14 cellular contexts compared by ENCODE assay signal in genomic region chr4:111806331-111806730, GRCh38.
DNase-seq lines count a peak whose midpoint lies in the region; ATAC-seq, FAIRE-seq and TF ChIP-seq lines count a peak whose summit lies in the region.
"Had no signal": no experiment of that assay in that cellular context is flagged by ENCODE, and none has a peak within 500 bp of the region (broad histone marks: within the 10 kb centered on the region; RNA-seq: fewer than 3 reads in every experiment).

No MANE protein-coding gene starts in this region.

- no peak overlapping the region for H2AK5ac ChIP-seq in H1 (ENCODE audit: low read depth, low read length)
- no peak overlapping the region for H2AK5ac ChIP-seq in neuronal stem cell (ENCODE audit: low read depth, low read length)

- no peaks in the 10 kb centered on the region for H3K9me3 ChIP-seq in H1 (ENCODE audit: insufficient read depth in 2 of 2, low read depth in 1 of 2, low read length in 1 of 2)
- no peaks in the 10 kb centered on the region for H3K9me3 ChIP-seq in neuronal stem cell (replicated peaks in 1 of 2; ENCODE audit: control insufficient read depth in 2 of 2, insufficient read depth in 1 of 2, low read depth in 1 of 2, low read length in 2 of 2)
- no peaks in the 10 kb centered on the region for H3K9me3 ChIP-seq in CD8-positive, alpha-beta memory T cell (ENCODE audit: low read length)

- POLR2A ChIA-PET in H1 (lab: Charles Lee; ENCODE audit: partially characterized antibody): interaction anchor here (0.6 kb wide), 1 partner anchor 135 kb away, joined by 3 read pairs; no protein-coding TSS in a partner anchor
- POLR2A ChIA-PET in CD8-positive, alpha-beta memory T cell (lab: Charles Lee): no interaction called here

- TF ChIP-seq CTCF in GM12875 (IDR thresholded peaks at IDR 0.05; ENCODE audit: borderline replicate concordance, insufficient read depth, low read depth, low read length) (peak; percentile 27; the same call in 1 of the 2 replicates), H1 (IDR thresholded peaks at IDR 0.05; ENCODE audit: control extremely low read depth in 1 of 3, insufficient read depth in 1 of 3, low read depth in 1 of 3, low read length in 3 of 3) (peak; percentile 47 to 69 (median 57))

- no peak overlapping the region for H2BK20ac ChIP-seq in H1 (ENCODE audit: low read length)

- H3K9ac ChIP-seq in H1 (replicated peaks in 1 of 4; ENCODE audit: extremely low read depth in 1 of 4, low read depth in 3 of 4, low read length in 3 of 4) (no peak overlapping the region), neuronal stem cell (ENCODE audit: low read depth, low read length, poor library complexity) (no peak overlapping the region)

- no peak for ATAC-seq in effector memory CD8-positive, alpha-beta T cell (replicated peaks)
- ATAC-seq in HG03354 (IDR thresholded peaks at IDR 0.05; ENCODE audit: poor library complexity, severe bottlenecking, unreplicated experiment): no peak
- ATAC-seq: activated CD8-positive, alpha-beta T cell treated with anti-CD3 and anti-CD28 coated beads, Interleukin-2, amount 10 ng/mL, durations not matched to agents 7 days and 5 days had no signal

- peaks cover 2% of the 10 kb centered on the region; the same call in 1 of the 2 replicates for H3K23me2 ChIP-seq in H1 (ENCODE audit: low read depth, low read length)

- H2BK15ac ChIP-seq in H1 (ENCODE audit: low read length): no peak overlapping the region
- no peak overlapping the region for H2BK15ac ChIP-seq in neuronal stem cell (ENCODE audit: low read length)

- no peak for TF ChIP-seq POLR2A in H1 (IDR thresholded peaks at IDR 0.05; ENCODE audit: control extremely low read depth in 1 of 2, low read depth in 2 of 2, low read length in 2 of 2)

- H4K8ac ChIP-seq in H1 (ENCODE audit: extremely low read depth, insufficient read depth, low read length): no peak overlapping the region
- no peak overlapping the region for H4K8ac ChIP-seq in neuronal stem cell (ENCODE audit: low read depth, low read length)

- no peaks in the 10 kb centered on the region for H3K27me3 Mint-ChIP-seq in CD8-positive, alpha-beta memory T cell
- no peaks in the 10 kb centered on the region for H3K27me3 Mint-ChIP-seq in effector memory CD8-positive, alpha-beta T cell
- H3K27me3 Mint-ChIP-seq: activated naive CD8-positive, alpha-beta T cell treated with anti-CD3 and anti-CD28 coated beads, Interleukin-2, amount 10 ng/mL, durations not matched to agents 7 days and 5 days had no signal

- H3K27ac ChIP-seq in H1 (ENCODE audit: low read depth, low read length): no peak overlapping the region
- H3K27ac ChIP-seq in neuronal stem cell (replicated peaks; ENCODE audit: low read length): no peak overlapping the region
- H3K27ac ChIP-seq in CD8-positive, alpha-beta memory T cell (ENCODE audit: low read depth, low read length): no peak overlapping the region

- H2BK120ac ChIP-seq in H1 (replicated peaks; ENCODE audit: low read depth, low read length) (no peak overlapping the region), neuronal stem cell (ENCODE audit: low read depth, low read length) (no peak overlapping the region)

- H3K27ac Mint-ChIP-seq in CD8-positive, alpha-beta memory T cell: no peak overlapping the region
- H3K27ac Mint-ChIP-seq in effector memory CD8-positive, alpha-beta T cell: no peak overlapping the region
- H3K27ac Mint-ChIP-seq: activated CD8-positive, alpha-beta T cell treated with anti-CD3 and anti-CD28 coated beads, Interleukin-2, amount 10 ng/mL, durations not matched to agents 7 days and 5 days; activated naive CD8-positive, alpha-beta T cell treated with anti-CD3 and anti-CD28 coated beads, Interleukin-2, amount 10 ng/mL, durations not matched to agents 7 days and 5 days had no signal

- CTCF ChIA-PET in H1 (lab: Charles Lee; ENCODE audit: partially characterized antibody): interaction anchor here (0.6 to 5.6 kb wide), 17 partner anchors 11 to 652 kb away, joined by 3 to 47 read pairs (median 5); no protein-coding TSS in a partner anchor
- CTCF ChIA-PET in CD8-positive, alpha-beta memory T cell (lab: Charles Lee): no interaction called here

- no peak overlapping the region for H2BK5ac ChIP-seq in H1 (ENCODE audit: low read depth, low read length)
- H2BK5ac ChIP-seq in neuronal stem cell (ENCODE audit: low read length): no peak overlapping the region

- DNase-seq in NAMALWA (ENCODE audit: low spot score) (peak; percentile 18), H1 (ENCODE audit: low read depth in 1 of 2, low spot score in 2 of 2) (peak; percentile 15 to 52), neuronal stem cell (ENCODE audit: low spot score) (no peak)
- DNase-seq in CD8-positive, alpha-beta memory T cell: no peak
- DNase-seq in effector memory CD8-positive, alpha-beta T cell: no peak
- DNase-seq: activated CD8-positive, alpha-beta T cell treated with anti-CD3 and anti-CD28 coated beads, Interleukin-2, amount 10 ng/mL, durations not matched to agents 7 days and 5 days; activated naive CD8-positive, alpha-beta T cell treated with anti-CD3 and anti-CD28 coated beads, Interleukin-2, amount 10 ng/mL, durations not matched to agents 7 days and 5 days; effector memory CD4-positive, alpha-beta T cell; stimulated activated naive CD4-positive, alpha-beta T cell treated with Interleukin-2 at 50 U/mL for 16 hours had no signal

- no peak overlapping the region for H3K18ac ChIP-seq in H1 (ENCODE audit: extremely low read depth, low read length)
- H3K18ac ChIP-seq in neuronal stem cell (ENCODE audit: low read length): no peak overlapping the region

- H3K4me1 ChIP-seq in H1 (replicated peaks in 1 of 4; ENCODE audit: control insufficient read depth in 3 of 4, insufficient read depth in 4 of 4, low read length in 3 of 4) (0 out of 7 replicates have a peak, but pooled peaks cover 0 to 2% (median 0%) of the 10 kb centered on the region in 4 experiments), neuronal stem cell (ENCODE audit: control insufficient read depth in 2 of 2, insufficient read depth in 1 of 2, low read depth in 1 of 2, low read length in 2 of 2) (no peaks in the 10 kb centered on the region)
- H3K4me1 ChIP-seq in CD8-positive, alpha-beta memory T cell (ENCODE audit: insufficient read depth, low read length): no peaks in the 10 kb centered on the region

- TF ChIP-seq RAD21 in H1 (IDR thresholded peaks at IDR 0.05 in 1 of 2, conservative IDR thresholded peaks at IDR 0.05 in 1 of 2; ENCODE audit: low read depth in 2 of 2, low read length in 2 of 2): peak in 1 of 2 experiments; percentile 38; a peak in 1 of 4 replicates

- H3K4me3 Mint-ChIP-seq in CD8-positive, alpha-beta memory T cell: no peak overlapping the region
- H3K4me3 Mint-ChIP-seq in effector memory CD8-positive, alpha-beta T cell: no peak overlapping the region
- H3K4me3 Mint-ChIP-seq: activated CD8-positive, alpha-beta T cell treated with anti-CD3 and anti-CD28 coated beads, Interleukin-2, amount 10 ng/mL, durations not matched to agents 7 days and 5 days; activated naive CD8-positive, alpha-beta T cell treated with anti-CD3 and anti-CD28 coated beads, Interleukin-2, amount 10 ng/mL, durations not matched to agents 7 days and 5 days; nephron had no signal

- WGBS in H1 (ENCODE audit: extremely low coverage in 1 of 2, insufficient coverage in 1 of 2, insufficient read length in 1 of 2, insufficient replicate concordance in 2 of 2, low coverage in 1 of 2, low lambda C conversion rate in 2 of 2, missing lambda C conversion rate in 1 of 2), 2 experiments: 61% methylated on average over 5 of the region's 5 CpGs; no CpG with 5 or more reads in 1 of the 2 experiments
- no CpG with 5 or more reads among the region's 5 CpGs for WGBS in neuronal stem cell (ENCODE audit: extremely low coverage in 2 of 2, insufficient read length in 2 of 2, insufficient replicate concordance in 1 of 2), 2 donors

- H3K4ac ChIP-seq in H1 (replicated peaks; ENCODE audit: insufficient read length, low read depth, low read length): no peak overlapping the region
- no peak overlapping the region for H3K4ac ChIP-seq in neuronal stem cell (ENCODE audit: low read length)

- H3K4me2 ChIP-seq in H1 (ENCODE audit: insufficient read depth in 1 of 2, low read depth in 2 of 2, low read length in 2 of 2) (no peak overlapping the region), neuronal stem cell (ENCODE audit: insufficient read depth, low read length, poor library complexity, severe bottlenecking) (no peak overlapping the region)

- peaks cover 15 to 48% (median 40%) of the 10 kb centered on the region in 4 experiments for H3K27me3 ChIP-seq in H1 (replicated peaks in 1 of 4; ENCODE audit: control insufficient read depth in 3 of 4, extremely low read depth in 1 of 4, insufficient read depth in 3 of 4, low read length in 3 of 4)
- peaks cover 0 to 9% (median 0%) of the 10 kb centered on the region in 3 experiments for H3K27me3 ChIP-seq in neuronal stem cell (ENCODE audit: control insufficient read depth in 3 of 3, insufficient read depth in 3 of 3, low read depth in 1 of 3, low read length in 3 of 3)
- no peaks in the 10 kb centered on the region for H3K27me3 ChIP-seq in CD8-positive, alpha-beta memory T cell (ENCODE audit: insufficient read depth, low read length, poor library complexity, severe bottlenecking)

- H3K79me1 ChIP-seq in H1 (ENCODE audit: low read depth, low read length) (no peaks in the 10 kb centered on the region), neuronal stem cell (ENCODE audit: low read depth, low read length) (no peaks in the 10 kb centered on the region)

- peak; percentile 57 for FAIRE-seq in H1 (lab: Jason Lieb, UNC)
- FAIRE-seq: G401.6, HTR-8/SVneo had no signal

- H4K5ac ChIP-seq in H1 (ENCODE audit: insufficient read length, low read depth, low read length): no peak overlapping the region

- H3K36me3 Mint-ChIP-seq in CD8-positive, alpha-beta memory T cell: no peaks in the 10 kb centered on the region
- no peaks in the 10 kb centered on the region for H3K36me3 Mint-ChIP-seq in effector memory CD8-positive, alpha-beta T cell (ENCODE audit: insufficient read depth)
- H3K36me3 Mint-ChIP-seq: activated naive CD8-positive, alpha-beta T cell treated with anti-CD3 and anti-CD28 coated beads, Interleukin-2, amount 10 ng/mL, durations not matched to agents 7 days and 5 days had no signal

- H3K4me1 Mint-ChIP-seq in CD8-positive, alpha-beta memory T cell: no peaks in the 10 kb centered on the region
- H3K4me1 Mint-ChIP-seq in effector memory CD8-positive, alpha-beta T cell (ENCODE audit: low read depth in 2 of 2): no peaks in the 10 kb centered on the region
- H3K4me1 Mint-ChIP-seq: activated naive CD8-positive, alpha-beta T cell treated with anti-CD3 and anti-CD28 coated beads, Interleukin-2, amount 10 ng/mL, durations not matched to agents 7 days and 5 days had no signal

- peaks cover 0 to 1% of the 10 kb centered on the region in 2 experiments for H4K20me1 ChIP-seq in H1 (replicated peaks in 1 of 2; ENCODE audit: control insufficient read depth in 1 of 2, insufficient read depth in 2 of 2, low read length in 2 of 2)

- H3K36me3 ChIP-seq in H1 (ENCODE audit: control insufficient read depth in 2 of 4, insufficient read depth in 4 of 4, low read length in 3 of 4): no peaks in the 10 kb centered on the region
- H3K36me3 ChIP-seq in neuronal stem cell (replicated peaks in 1 of 2; ENCODE audit: control insufficient read depth in 2 of 2, insufficient read depth in 2 of 2, low read length in 2 of 2): no peaks in the 10 kb centered on the region
- no peaks in the 10 kb centered on the region for H3K36me3 ChIP-seq in CD8-positive, alpha-beta memory T cell (ENCODE audit: insufficient read depth, low read length)

- no peak overlapping the region for H3K14ac ChIP-seq in H1 (ENCODE audit: insufficient read length)
- H3K14ac ChIP-seq in neuronal stem cell (ENCODE audit: low read length): no peak overlapping the region

- H2AFZ ChIP-seq in H1 (ENCODE audit: low read length) (no peak overlapping the region), neuronal stem cell (ENCODE audit: low read length) (peak overlapping the region; percentile 50)

- no peak overlapping the region for H2BK12ac ChIP-seq in H1 (ENCODE audit: low read depth, low read length)
- H2BK12ac ChIP-seq in neuronal stem cell (ENCODE audit: low read length): no peak overlapping the region

- H3K9me3 Mint-ChIP-seq in CD8-positive, alpha-beta memory T cell: peaks cover 2 to 14% (median 4%) of the 10 kb centered on the region in 5 donors
- H3K9me3 Mint-ChIP-seq in effector memory CD8-positive, alpha-beta T cell: no peaks in the 10 kb centered on the region
- H3K9me3 Mint-ChIP-seq: activated naive CD8-positive, alpha-beta T cell treated with anti-CD3 and anti-CD28 coated beads, Interleukin-2, amount 10 ng/mL, durations not matched to agents 7 days and 5 days; nephron had no signal

- H3K23ac ChIP-seq in H1 (ENCODE audit: insufficient read length) (no peak overlapping the region), neuronal stem cell (ENCODE audit: low read depth, low read length, poor library complexity) (no peak overlapping the region)

- H3K4me3 ChIP-seq in GM12875 (ENCODE audit: low read depth, low read length) (no peak overlapping the region), H1 (ENCODE audit: extremely low read depth in 1 of 4, insufficient read depth in 2 of 4, low read depth in 3 of 4, low read length in 4 of 4) (no peak overlapping the region), neuronal stem cell (ENCODE audit: low read length in 2 of 2) (no peak overlapping the region)
- H3K4me3 ChIP-seq in CD8-positive, alpha-beta memory T cell (ENCODE audit: low read length): no peak overlapping the region

- no peak overlapping the region for H3K56ac ChIP-seq in H1 (replicated peaks; ENCODE audit: insufficient read length, low read depth, low read length)

- no peaks in the 10 kb centered on the region for H3K79me2 ChIP-seq in H1 (ENCODE audit: control insufficient read depth in 1 of 2, insufficient read depth in 2 of 2, low read length in 2 of 2)

- H4K91ac ChIP-seq in H1 (replicated peaks; ENCODE audit: insufficient read length, low read length) (no peak overlapping the region), neuronal stem cell (ENCODE audit: low read depth, low read length, poor library complexity) (no peak overlapping the region)

- TF ChIP-seq EP300 in H1 (IDR thresholded peaks at IDR 0.05; ENCODE audit: borderline replicate concordance in 1 of 2, low read depth in 2 of 2, low read length in 2 of 2): no peak

Comparison
In these comparisons a context has a peak if more than half of its experiments do, and no peak if none do; other contexts are left out.
1. DNase-seq: peak in NAMALWA (single experiment) and H1 (2 of 2); none in neuronal stem cell (single experiment), CD8-positive, alpha-beta memory T cell (0 of 5) and effector memory CD8-positive, alpha-beta T cell (0 of 3).